ENCODE assay signal across 1 cellular context in genomic region chr2:147468963-147469362, GRCh38.
TF ChIP-seq lines count a peak whose summit lies in the region.

No MANE protein-coding gene starts in this region.

TF ChIP-seq in GM23338, 12 proteins besides CTCF, POLR2A, EP300 and RAD21 (continued from another document):
- TF ChIP-seq REST (IDR thresholded peaks at IDR 0.05; ENCODE audit: unreplicated experiment) (no peak), JUNB (IDR thresholded peaks at IDR 0.05; ENCODE audit: unreplicated experiment) (no peak), ETS1 (IDR thresholded peaks at IDR 0.05) (no peak), ZNF114 (CRISPR knock-in tag; IDR thresholded peaks at IDR 0.05) (no peak), EZH2phosphoT487 (IDR thresholded peaks at IDR 0.05; ENCODE audit: unreplicated experiment) (no peak), CREB1 (CRISPR knock-in tag; IDR thresholded peaks at IDR 0.05; ENCODE audit: low read depth) (no peak), STAT1 (IDR thresholded peaks at IDR 0.05; ENCODE audit: unreplicated experiment) (no peak), NANOG (IDR thresholded peaks at IDR 0.05; ENCODE audit: borderline replicate concordance) (no peak), ZNF331 (CRISPR knock-in tag; IDR thresholded peaks at IDR 0.05; ENCODE audit: low read depth) (no peak), POLR2AphosphoS5 (IDR thresholded peaks at IDR 0.05; ENCODE audit: low read depth) (no peak), ZNF462 (CRISPR knock-in tag; IDR thresholded peaks at IDR 0.05) (no peak)
TF ChIP-seq in GM23338: peak in this region for 0.
